1 cellular context compared by ENCODE assay signal in genomic region chr21:45591619-45592207, GRCh38.
TF ChIP-seq lines count a peak whose summit lies in the region.

No MANE protein-coding gene starts in this region.

TF ChIP-seq in K562, 482 proteins besides CTCF, POLR2A, EP300 and RAD21 (continued from another document and continues in another):
- TF ChIP-seq OTX1 (CRISPR knock-in tag; IDR thresholded peaks at IDR 0.05) (peak; percentile 79; the same call in 1 of the 2 replicates), PRPF4 (IDR thresholded peaks at IDR 0.05; ENCODE audit: insufficient read depth, low read depth, low read length, poor library complexity, severe bottlenecking) (no peak), CBFB (CRISPR knock-in tag; IDR thresholded peaks at IDR 0.05) (no peak), BCLAF1 (IDR thresholded peaks at IDR 0.05; ENCODE audit: borderline replicate concordance in 1 of 2, control insufficient read depth in 1 of 2, low read depth in 2 of 2, low read length in 1 of 2) (peak in 1 of 2 experiments; percentile 5; a peak in 1 of 4 replicates), ERF (CRISPR knock-in tag; IDR thresholded peaks at IDR 0.05) (no peak), RBBP5 (IDR thresholded peaks at IDR 0.05; ENCODE audit: borderline replicate concordance, insufficient read depth, low read length, poor library complexity, severe bottlenecking) (no peak), ILK (tag; IDR thresholded peaks at IDR 0.05; ENCODE audit: borderline replicate concordance, low read depth) (no peak), NCOA1 (IDR thresholded peaks at IDR 0.05; ENCODE audit: low read depth) (0 out of 2 replicates have a peak, but pooled peaks have one; percentile 16), SMARCA4 (IDR thresholded peaks at IDR 0.05) (no peak), ESRRB (CRISPR knock-in tag; IDR thresholded peaks at IDR 0.05; ENCODE audit: borderline replicate concordance) (no peak), RFX5 (IDR thresholded peaks at IDR 0.05; ENCODE audit: low read depth, low read length) (no peak), ZNF609 (CRISPR knock-in tag; IDR thresholded peaks at IDR 0.05; ENCODE audit: borderline replicate concordance) (no peak), ZBTB11 (CRISPR knock-in tag; IDR thresholded peaks at IDR 0.05) (no peak), ZNF75A (CRISPR knock-in tag; IDR thresholded peaks at IDR 0.05) (no peak), FOXK2 (conservative IDR thresholded peaks at IDR 0.05 in 1 of 2, IDR thresholded peaks at IDR 0.05 in 1 of 2; ENCODE audit: low read depth in 2 of 2) (peak in 1 of 2 experiments; percentile 9; a peak in 1 of 4 replicates), ZNF217 (CRISPR knock-in tag; IDR thresholded peaks at IDR 0.05) (no peak), ATF3 (IDR thresholded peaks at IDR 0.05) (no peak), ATF3 (CRISPR knock-in tag; conservative IDR thresholded peaks at IDR 0.05) (no peak), PHF20 (IDR thresholded peaks at IDR 0.05; ENCODE audit: partially characterized antibody) (peak; percentile 71), SMAD4 (CRISPR knock-in tag; conservative IDR thresholded peaks at IDR 0.05) (no peak), BRD9 (IDR thresholded peaks at IDR 0.05; ENCODE audit: low read depth, partially characterized antibody) (peak; percentile 67), ZKSCAN3 (CRISPR knock-in tag; IDR thresholded peaks at IDR 0.05) (no peak), ADNP (tag; IDR thresholded peaks at IDR 0.05) (peak; percentile 65), HNRNPLL (IDR thresholded peaks at IDR 0.05; ENCODE audit: low read depth, low read length, poor library complexity, severe bottlenecking) (no peak), L3MBTL2 (IDR thresholded peaks at IDR 0.05) (no peak), MAX (CRISPR knock-in tag; IDR thresholded peaks at IDR 0.05) (no peak), CTCFL (IDR thresholded peaks at IDR 0.05; ENCODE audit: borderline replicate concordance, insufficient read depth, low read depth, low read length, poor library complexity, severe bottlenecking) (no peak), PATZ1 (CRISPR knock-in tag; IDR thresholded peaks at IDR 0.05; ENCODE audit: borderline replicate concordance) (no peak), SNRNP70 (optimal IDR thresholded peaks at IDR 0.05; ENCODE audit: low read depth, low read length) (no peak), RERE (CRISPR knock-in tag; IDR thresholded peaks at IDR 0.05; ENCODE audit: borderline replicate concordance) (no peak), HMBOX1 (IDR thresholded peaks at IDR 0.05) (no peak), NUFIP1 (IDR thresholded peaks at IDR 0.05; ENCODE audit: partially characterized antibody) (no peak)
